Comparison of ENCODE assay signal across 1 cellular context in the genomic region with DNA sequence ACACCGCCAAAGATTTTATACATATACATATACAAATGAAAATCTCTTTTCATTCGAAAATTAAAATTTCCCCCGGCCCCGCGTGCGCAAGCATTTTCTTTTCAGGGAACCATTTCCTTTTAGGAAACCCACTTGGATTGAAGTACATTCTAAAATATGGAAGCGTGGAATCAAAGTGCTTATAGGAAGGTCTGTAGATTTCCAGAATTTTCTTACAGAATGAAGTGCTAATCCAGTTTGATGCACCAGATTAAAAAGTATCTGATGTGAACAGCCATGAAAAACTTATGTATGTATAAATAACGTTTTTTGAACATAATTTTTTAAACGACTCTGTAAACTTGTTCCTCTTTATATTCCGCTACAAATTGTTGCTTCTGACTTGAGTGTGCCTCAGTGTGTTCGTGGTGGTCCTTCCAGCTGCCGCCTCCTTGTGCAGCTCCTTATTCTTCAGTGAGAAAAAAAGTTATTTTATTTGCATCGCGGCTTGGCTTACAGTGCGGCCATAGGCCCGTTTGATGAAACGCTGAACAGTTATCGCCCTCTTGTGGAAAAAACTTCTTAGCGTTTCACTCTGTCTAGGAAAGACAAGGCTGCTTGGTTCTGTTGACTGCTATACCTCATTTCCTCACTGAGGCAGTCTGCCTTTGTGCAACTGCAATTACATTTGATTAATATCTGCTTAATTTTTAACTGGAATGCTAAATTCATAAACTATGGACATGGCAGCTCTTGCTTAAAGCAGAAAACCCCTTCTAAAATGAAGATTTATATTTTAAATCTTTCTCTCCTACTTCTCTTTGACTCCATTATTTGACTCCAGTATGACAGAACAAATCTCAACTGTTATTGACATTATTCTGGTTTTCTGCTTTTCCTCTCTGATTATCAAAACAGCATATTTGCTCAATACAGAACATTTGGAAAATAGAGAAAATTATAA.
TF ChIP-seq lines count a peak whose summit lies in the region.

No MANE protein-coding gene starts in this region.

TF ChIP-seq in H1, 55 proteins besides CTCF, POLR2A, EP300 and RAD21:
- TF ChIP-seq SRF (IDR thresholded peaks at IDR 0.05; ENCODE audit: low read depth, low read length) (no peak), FOSL1 (IDR thresholded peaks at IDR 0.05; ENCODE audit: insufficient read depth, low read depth, low read length) (no peak), KDM4A (IDR thresholded peaks at IDR 0.05; ENCODE audit: low read depth, low read length, severe bottlenecking) (no peak), TEAD4 (IDR thresholded peaks at IDR 0.05; ENCODE audit: low read depth, low read length) (0 out of 2 replicates have a peak, but pooled peaks have one; percentile 33), CBX5 (IDR thresholded peaks at IDR 0.05; ENCODE audit: low read depth, low read length) (no peak), MAFK (IDR thresholded peaks at IDR 0.05; ENCODE audit: low read depth, low read length) (no peak), KDM1A (IDR thresholded peaks at IDR 0.05; ENCODE audit: borderline replicate concordance, low read length) (no peak), TBP (IDR thresholded peaks at IDR 0.05; ENCODE audit: low read depth, low read length) (no peak), GABPA (IDR thresholded peaks at IDR 0.05; ENCODE audit: borderline replicate concordance, insufficient read depth, low read length) (no peak), CBX8 (IDR thresholded peaks at IDR 0.05; ENCODE audit: borderline replicate concordance, low read depth, low read length) (peak; percentile 54; the same call in 1 of the 2 replicates), JUN (IDR thresholded peaks at IDR 0.05; ENCODE audit: low read depth, low read length) (no peak), SP2 (IDR thresholded peaks at IDR 0.05; ENCODE audit: low read length) (no peak), GTF2F1 (IDR thresholded peaks at IDR 0.05; ENCODE audit: borderline replicate concordance, low read depth, low read length) (no peak), TAF1 (IDR thresholded peaks at IDR 0.05; ENCODE audit: low read depth, low read length) (no peak), RNF2 (IDR thresholded peaks at IDR 0.05; ENCODE audit: borderline replicate concordance, low read depth, low read length, missing control alignments, poor library complexity, severe bottlenecking) (no peak), YY1 (IDR thresholded peaks at IDR 0.05; ENCODE audit: low read depth, low read length) (peak; percentile 86), ASH2L (IDR thresholded peaks at IDR 0.05; ENCODE audit: low read length) (peak; percentile 1)
